9 cellular contexts compared by ENCODE assay signal in genomic region chr14:69573205-69573840, GRCh38. TPM values are rescaled to one million over a fixed set of nuclear protein-coding genes. Genes with fewer than 3 reads are reported as not detected.
DNase-seq lines count a peak whose midpoint lies in the region; ATAC-seq and TF ChIP-seq lines count a peak whose summit lies in the region.
"Had no signal": no experiment of that assay in that cellular context is flagged by ENCODE, and none has a peak within 500 bp of the region (broad histone marks: within the 10 kb centered on the region; RNA-seq: fewer than 3 reads in every experiment).

No MANE protein-coding gene starts in this region.

- H3K27me3 ChIP-seq in mesendoderm (ENCODE audit: insufficient read depth, low read length, poor library complexity) = no peaks in the 10 kb centered on the region

- no peaks in the 10 kb centered on the region for H3K36me3 Mint-ChIP-seq in activated T-cell treated with anti-CD3 and anti-CD28 coated beads, Interleukin-2, amount 50 U/mL, for 4 hours (ENCODE audit: insufficient read depth)

- H2BK5ac ChIP-seq in mesendoderm (ENCODE audit: low read length) = no peak overlapping the region

- peak overlapping the region; percentile 55 for H3K27ac ChIP-seq in mesendoderm (ENCODE audit: low read depth, low read length)
- H3K27ac ChIP-seq in urinary bladder (ENCODE audit: low read depth) = no peak overlapping the region

- no peak overlapping the region for H4K8ac ChIP-seq in mesendoderm (ENCODE audit: low read depth, low read length)

- no peaks in the 10 kb centered on the region for H3K9me3 Mint-ChIP-seq in activated T-cell treated with anti-CD3 and anti-CD28 coated beads, Interleukin-2, amount 50 U/mL, for 4 hours

- no peak overlapping the region for H3K18ac ChIP-seq in mesendoderm (ENCODE audit: low read length)

- no CpG with 5 or more reads among the region's 52 CpGs for WGBS in mesendoderm (ENCODE audit: extremely low coverage, insufficient coverage, low lambda C conversion rate)
- 14% methylated on average over 52 of the region's 52 CpGs for WGBS in urinary bladder

- H3K36me3 ChIP-seq in mesendoderm (ENCODE audit: control insufficient read depth, insufficient read depth, low read length) (no peaks in the 10 kb centered on the region), urinary bladder (ENCODE audit: insufficient read depth) (no peaks in the 10 kb centered on the region)

- H3K9ac ChIP-seq in mesendoderm (ENCODE audit: low read length) = peak overlapping the region; percentile 58

- TF ChIP-seq CTCF in GM10266 (IDR thresholded peaks at IDR 0.05; ENCODE audit: control insufficient read depth, insufficient read depth, low read depth, missing control alignments) = no peak

- H2AK5ac ChIP-seq in mesendoderm (ENCODE audit: low read length) = no peak overlapping the region

- peak overlapping the region; percentile 82 for H3K4me3 Mint-ChIP-seq in activated T-cell treated with anti-CD3 and anti-CD28 coated beads, Interleukin-2, amount 50 U/mL, for 4 hours

- no peak overlapping the region for H3K4me2 ChIP-seq in mesendoderm (ENCODE audit: low read length)

- H3K79me1 ChIP-seq in mesendoderm (ENCODE audit: low read length) = no peaks in the 10 kb centered on the region

- H3K4me3 ChIP-seq in mesendoderm (ENCODE audit: low read length) = no peak overlapping the region
- peak overlapping the region; percentile 13 for H3K4me3 ChIP-seq in urinary bladder (ENCODE audit: low read depth, low read length)
- H3K4me3 ChIP-seq: smooth muscle cell had no signal

- no peak overlapping the region for H3K23ac ChIP-seq in mesendoderm (ENCODE audit: low read length)

- peaks cover 10% of the 10 kb centered on the region for H3K4me1 Mint-ChIP-seq in activated T-cell treated with anti-CD3 and anti-CD28 coated beads, Interleukin-2, amount 50 U/mL, for 4 hours (ENCODE audit: low read depth)

- no peak overlapping the region for H4K5ac ChIP-seq in mesendoderm (ENCODE audit: low read length)

- H2BK15ac ChIP-seq in mesendoderm (replicated peaks; ENCODE audit: low read depth) = no peak overlapping the region

- H3K79me2 ChIP-seq in mesendoderm (ENCODE audit: control insufficient read depth, insufficient read depth, low read length) = no peaks in the 10 kb centered on the region

- peak; percentile 19 for DNase-seq in stimulated activated CD4-positive, alpha-beta T cell treated with anti-CD3 and anti-CD28 coated beads, Interleukin-12 subunit alpha, Interleukin-12 subunit beta, amount 100 ng/mL, for 4 hours
- no peak for DNase-seq in stimulated activated CD4-positive, alpha-beta T cell treated with anti-CD3 and anti-CD28 coated beads, Interleukin-4, amount 100 ng/mL, for 24 hours
- no peak for DNase-seq in activated T-cell treated with anti-CD3 and anti-CD28 coated beads, Interleukin-2, amount 50 U/mL, for 4 hours
- no peak for DNase-seq in mesendoderm
- no peak for DNase-seq in NCI-H1105 (lab: John Stamatoyannopoulos, UW)
- DNase-seq in GM10266 (ENCODE audit: extremely low spot score) = no peak

- peaks cover 64% of the 10 kb centered on the region for H3K27me3 Mint-ChIP-seq in activated T-cell treated with anti-CD3 and anti-CD28 coated beads, Interleukin-2, amount 50 U/mL, for 4 hours (ENCODE audit: low read depth)

- peak overlapping the region; percentile 62 for H3K56ac ChIP-seq in mesendoderm (ENCODE audit: low read length)

- H2BK120ac ChIP-seq in mesendoderm (ENCODE audit: low read depth, low read length) = no peak overlapping the region

- H3K4me1 ChIP-seq in mesendoderm (ENCODE audit: control insufficient read depth, low read depth, low read length) (no peaks in the 10 kb centered on the region), urinary bladder (ENCODE audit: insufficient read depth) (no peaks in the 10 kb centered on the region)

- H3K4ac ChIP-seq in mesendoderm (ENCODE audit: low read depth, low read length) = no peak overlapping the region

- no peak for ATAC-seq in activated T-cell treated with anti-CD3 and anti-CD28 coated beads, Interleukin-2, amount 50 U/mL, for 4 hours
- ATAC-seq in HG03025 (IDR thresholded peaks at IDR 0.05; ENCODE audit: low FRiP score, unreplicated experiment) = no peak

RNA-seq across cellular contexts. Expression of gene CCDC177, which starts 1.3 kb away (rescaled TPM):
- under 1 TPM in 1 of 3 donors, not detected in 2; 0.05 TPM for total RNA-seq in activated T-cell treated with anti-CD3 and anti-CD28 coated beads, Interleukin-2, amount 50 U/mL, for 4 hours
- polyA plus RNA-seq in mesendoderm (2013, experiment 1 of 2) = 2.1 TPM
- polyA plus RNA-seq in mesendoderm (2013, experiment 2 of 2) = 1.8 TPM
- 0.05 TPM for total RNA-seq in urinary bladder
- not detected for polyA plus RNA-seq in urinary bladder
- total RNA-seq: smooth muscle cell had no signal
- polyA plus RNA-seq: smooth muscle cell had no signal

RNA-seq across cellular contexts. Expression of gene SUSD6, which starts 38.1 kb away (rescaled TPM):
- 100 to 1,000 TPM in 2 of 3 donors, 10 to 100 TPM in 1; 97.4 to 108 (median 103) TPM for total RNA-seq in activated T-cell treated with anti-CD3 and anti-CD28 coated beads, Interleukin-2, amount 50 U/mL, for 4 hours
- 2.9 TPM for polyA plus RNA-seq in mesendoderm (2013, experiment 1 of 2)
- polyA plus RNA-seq in mesendoderm (2013, experiment 2 of 2) = 2.6 TPM
- total RNA-seq in urinary bladder = 12.5 TPM
- polyA plus RNA-seq in urinary bladder = 20.0 TPM
